Comparison of ENCODE assay signal across 7 cellular contexts in the genomic region with DNA sequence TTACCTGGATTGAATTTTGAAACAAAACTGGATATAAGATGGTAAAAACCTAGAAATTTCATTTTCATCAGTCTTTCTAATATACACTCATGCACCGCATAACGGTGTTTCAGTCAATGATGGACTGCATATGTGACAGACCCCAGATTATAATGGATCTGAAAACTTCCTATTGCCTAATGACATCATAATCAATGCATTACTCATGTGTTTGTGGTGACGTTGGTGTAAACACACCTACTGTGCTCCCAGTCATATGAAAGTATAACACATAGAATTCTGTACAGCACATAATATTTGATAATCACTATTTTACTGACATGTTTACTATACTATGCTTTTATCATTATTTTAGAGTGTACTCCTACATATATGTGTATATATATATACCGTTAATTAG.
"Had no signal": no experiment of that assay in that cellular context is flagged by ENCODE, and none has a peak within 500 bp of the region (broad histone marks: within the 10 kb centered on the region; RNA-seq: fewer than 3 reads in every experiment).

No MANE protein-coding gene starts in this region.

- H3K27ac ChIP-seq: HL-60, KMS-11 had no signal

- FAIRE-seq: HTR-8/SVneo, K562 had no signal

- H3K4me2 ChIP-seq: KMS-11 had no signal

- H3K9ac ChIP-seq: KMS-11 had no signal

- H3K4me3 ChIP-seq: K562 had no signal

- ATAC-seq: K562 had no signal

- DNase-seq: IMR-90, KBM-7, KG1 had no signal
